In the genomic region with DNA sequence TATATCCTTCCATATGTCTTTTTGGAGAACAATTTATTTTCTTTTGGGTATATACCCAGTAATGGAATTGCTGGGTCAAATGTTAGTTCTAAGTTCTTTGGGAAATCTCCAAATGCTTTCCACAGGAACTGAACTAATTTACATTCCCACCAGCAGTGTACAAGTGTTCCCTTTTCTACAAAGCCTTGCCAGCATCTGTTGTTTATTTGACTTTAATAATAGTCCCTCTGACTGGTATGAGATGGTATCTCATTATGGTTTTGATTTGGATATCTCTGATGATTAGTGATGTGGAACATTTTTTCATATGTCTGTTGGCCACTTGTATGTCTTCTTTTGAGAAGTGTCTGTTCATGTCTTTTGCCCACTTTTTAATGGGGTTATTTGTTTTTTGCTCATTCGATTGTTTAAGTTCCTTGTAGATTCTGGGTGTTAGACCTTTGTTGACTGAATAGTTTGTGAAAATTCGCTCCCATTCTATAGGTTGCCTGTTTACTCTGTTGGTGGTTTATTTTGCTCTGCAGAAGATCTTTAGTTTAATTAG, we compare ENCODE assay signal across 27 cellular contexts.
"Had no signal": no experiment of that assay in that cellular context is flagged by ENCODE, and none has a peak within 500 bp of the region (broad histone marks: within the 10 kb centered on the region; RNA-seq: fewer than 3 reads in every experiment).

No MANE protein-coding gene starts in this region.

- H3K27ac Mint-ChIP-seq: activated CD4-positive, alpha-beta T cell treated with anti-CD3 and anti-CD28 coated beads for 36 hours; activated CD8-positive, alpha-beta memory T cell treated with anti-CD3 and anti-CD28 coated beads, Interleukin-2, amount 10 ng/mL, durations not matched to agents 7 days and 5 days; activated CD8-positive, alpha-beta T cell treated with anti-CD3 and anti-CD28 coated beads, Interleukin-2, amount 10 ng/mL, durations not matched to agents 7 days and 5 days; activated naive CD4-positive, alpha-beta T cell treated with anti-CD3 and anti-CD28 coated beads, Interleukin-2, amount 50 U/mL, for 72 hours; activated T-cell treated with anti-CD3 and anti-CD28 coated beads, Interleukin-2, amount 50 U/mL, for 72 hours; endodermal cell; naive B cell; nephron progenitor cell; stimulated activated naive B cell treated with anti-CD40 and anti-IgM and Interleukin-4, amounts not matched to agents 10 μg/mL and 1 μg/mL and 100 μg/mL, for 72 hours; T-helper 2 cell treated with Interferon-gamma antibody and Interleukin-4, amounts not matched to agents 5 μg/mL and 100 μg/mL, for 36 hours had no signal

- H3K4me1 Mint-ChIP-seq: activated CD4-positive, alpha-beta T cell treated with anti-CD3 and anti-CD28 coated beads for 36 hours; activated CD8-positive, alpha-beta memory T cell treated with anti-CD3 and anti-CD28 coated beads, Interleukin-2, amount 10 ng/mL, durations not matched to agents 7 days and 5 days; naive B cell; nephron progenitor cell; stimulated activated naive B cell treated with anti-CD40 and anti-IgM and Interleukin-4, amounts not matched to agents 10 μg/mL and 1 μg/mL and 100 μg/mL, for 72 hours had no signal

- H3K36me3 Mint-ChIP-seq: activated CD8-positive, alpha-beta memory T cell treated with anti-CD3 and anti-CD28 coated beads, Interleukin-2, amount 10 ng/mL, durations not matched to agents 7 days and 5 days; activated naive CD4-positive, alpha-beta T cell treated with anti-CD3 and anti-CD28 coated beads, Interleukin-2, amount 50 U/mL, for 72 hours; naive B cell; stimulated activated naive B cell treated with anti-CD40 and anti-IgM and Interleukin-4, amounts not matched to agents 10 μg/mL and 1 μg/mL and 100 μg/mL, for 72 hours had no signal

- H3K36me3 ChIP-seq: breast epithelium, esophagus muscularis mucosa, gastrocnemius medialis, pancreas, prostate gland, stomach, thyroid gland, upper lobe of left lung, vagina had no signal

- DNase-seq: activated CD4-positive, alpha-beta T cell treated with anti-CD3 and anti-CD28 coated beads for 36 hours; activated CD4-positive, CD25-positive, alpha-beta regulatory T cell; activated CD8-positive, alpha-beta memory T cell treated with anti-CD3 and anti-CD28 coated beads, Interleukin-2, amount 10 ng/mL, durations not matched to agents 7 days and 5 days; activated CD8-positive, alpha-beta T cell treated with anti-CD3 and anti-CD28 coated beads, Interleukin-2, amount 10 ng/mL, durations not matched to agents 7 days and 5 days; activated naive CD4-positive, alpha-beta T cell; activated T-cell treated with anti-CD3 and anti-CD28 coated beads, Interleukin-2, amount 50 U/mL, for 72 hours; central memory CD4-positive, alpha-beta T cell; endodermal cell; gastrocnemius medialis; glutamatergic neuron; left ventricle myocardium superior; naive B cell; nephron progenitor cell; pancreas; retina; small intestine; stimulated activated naive B cell treated with anti-CD40 and anti-IgM and Interleukin-4, amounts not matched to agents 10 μg/mL and 1 μg/mL and 100 μg/mL, for 72 hours; stomach; thyroid gland; upper lobe of left lung had no signal

- H3K9me3 ChIP-seq: breast epithelium, gastrocnemius medialis, pancreas, prostate gland, stomach, thyroid gland, upper lobe of left lung, vagina had no signal

- H3K27ac ChIP-seq: breast epithelium, esophagus muscularis mucosa, gastrocnemius medialis, pancreas, prostate gland, stomach, thyroid gland, upper lobe of left lung, vagina had no signal

- ATAC-seq: activated CD4-positive, alpha-beta T cell treated with anti-CD3 and anti-CD28 coated beads for 36 hours; activated CD8-positive, alpha-beta memory T cell treated with anti-CD3 and anti-CD28 coated beads, Interleukin-2, amount 10 ng/mL, durations not matched to agents 7 days and 5 days; activated CD8-positive, alpha-beta T cell treated with anti-CD3 and anti-CD28 coated beads, Interleukin-2, amount 10 ng/mL, durations not matched to agents 7 days and 5 days; activated naive CD4-positive, alpha-beta T cell treated with anti-CD3 and anti-CD28 coated beads, Interleukin-2, amount 50 U/mL, for 72 hours; activated T-cell treated with anti-CD3 and anti-CD28 coated beads, Interleukin-2, amount 50 U/mL, for 72 hours; gastrocnemius medialis; left ventricle myocardium superior; pancreas; sciatic nerve; stimulated activated naive B cell treated with anti-CD40 and anti-IgM and Interleukin-4, amounts not matched to agents 10 μg/mL and 1 μg/mL and 100 μg/mL, for 72 hours had no signal

- H3K4me1 ChIP-seq: breast epithelium, esophagus muscularis mucosa, gastrocnemius medialis, prostate gland, stomach, thyroid gland, upper lobe of left lung had no signal

- H3K9me3 Mint-ChIP-seq: T-helper 2 cell treated with Interferon-gamma antibody and Interleukin-4, amounts not matched to agents 5 μg/mL and 100 μg/mL, for 36 hours had no signal

- H3K4me3 ChIP-seq: breast epithelium, esophagus muscularis mucosa, gastrocnemius medialis, pancreas, prostate gland, stomach, thyroid gland, upper lobe of left lung, vagina had no signal

- H3K4me3 Mint-ChIP-seq: activated CD4-positive, alpha-beta T cell treated with anti-CD3 and anti-CD28 coated beads for 36 hours; activated CD8-positive, alpha-beta memory T cell treated with anti-CD3 and anti-CD28 coated beads, Interleukin-2, amount 10 ng/mL, durations not matched to agents 7 days and 5 days; activated CD8-positive, alpha-beta T cell treated with anti-CD3 and anti-CD28 coated beads, Interleukin-2, amount 10 ng/mL, durations not matched to agents 7 days and 5 days; activated T-cell treated with anti-CD3 and anti-CD28 coated beads, Interleukin-2, amount 50 U/mL, for 72 hours; endodermal cell; naive B cell; nephron progenitor cell; stimulated activated naive B cell treated with anti-CD40 and anti-IgM and Interleukin-4, amounts not matched to agents 10 μg/mL and 1 μg/mL and 100 μg/mL, for 72 hours; T-helper 2 cell treated with Interferon-gamma antibody and Interleukin-4, amounts not matched to agents 5 μg/mL and 100 μg/mL, for 36 hours had no signal

- H3K27me3 ChIP-seq: breast epithelium, esophagus muscularis mucosa, gastrocnemius medialis, pancreas, stomach, thyroid gland, upper lobe of left lung, vagina had no signal
